Comparison of ENCODE assay signal across 33 cellular contexts in the genomic region with DNA sequence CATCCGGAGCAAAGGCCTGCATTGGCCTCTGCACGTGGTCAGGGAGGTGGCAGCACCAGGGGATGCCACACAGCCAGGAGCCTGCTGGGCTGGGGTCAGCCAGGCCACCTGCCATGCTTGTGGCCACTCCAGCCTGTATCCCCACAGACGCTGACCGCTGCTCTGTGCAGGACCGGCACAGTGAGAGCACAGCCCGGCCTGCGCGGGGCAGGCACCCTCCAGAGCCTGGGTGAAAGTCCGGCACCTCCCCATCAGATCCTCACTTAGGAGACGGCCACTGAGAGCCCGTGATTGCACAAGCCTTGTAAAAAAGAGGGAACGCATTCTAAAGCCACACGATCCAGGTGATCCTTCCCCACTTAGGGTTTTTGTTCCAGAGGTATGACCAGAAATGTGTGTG. TPM values are rescaled to one million over a fixed set of nuclear protein-coding genes. Genes with fewer than 3 reads are reported as not detected.
"Had no signal": no experiment of that assay in that cellular context is flagged by ENCODE, and none has a peak within 500 bp of the region (broad histone marks: within the 10 kb centered on the region; RNA-seq: fewer than 3 reads in every experiment).

No MANE protein-coding gene starts in this region.

- H3K4me1 Mint-ChIP-seq: activated CD4-positive, alpha-beta T cell treated with anti-CD3 and anti-CD28 coated beads for 36 hours; activated CD4-positive, alpha-beta T cell treated with anti-CD3 and anti-CD28 coated beads, Interleukin-2, amount 10 ng/mL, durations not matched to agents 24 days and 14 days; activated CD8-positive, alpha-beta memory T cell treated with anti-CD3 and anti-CD28 coated beads, Interleukin-2, amount 10 ng/mL, durations not matched to agents 7 days and 5 days; activated naive CD4-positive, alpha-beta T cell treated with anti-CD3 and anti-CD28 coated beads, Interleukin-2, amount 10 ng/mL, durations not matched to agents 7 days and 5 days; activated naive CD8-positive, alpha-beta T cell treated with anti-CD3 and anti-CD28 coated beads, Interleukin-2, amount 10 ng/mL, durations not matched to agents 7 days and 5 days had no signal

- H3K4me3 ChIP-seq: ascending aorta, breast epithelium, cardiac muscle cell, colonic mucosa, esophagus squamous epithelium had no signal

- H3K27me3 ChIP-seq: ascending aorta, breast epithelium, cardiac muscle cell, colonic mucosa, esophagus squamous epithelium had no signal

- DNase-seq: activated CD4-positive, alpha-beta memory T cell treated with anti-CD3 and anti-CD28 coated beads for 36 hours; activated CD4-positive, alpha-beta T cell treated with anti-CD3 and anti-CD28 coated beads for 36 hours; activated CD4-positive, alpha-beta T cell treated with anti-CD3 and anti-CD28 coated beads, Interleukin-2, amount 10 ng/mL, durations not matched to agents 24 days and 14 days; activated CD4-positive, CD25-positive, alpha-beta regulatory T cell; activated CD4-positive, CD25-positive, alpha-beta regulatory T cell treated with anti-CD3 and anti-CD28 coated beads, Interleukin-2, amount 50 U/mL, for 72 hours; activated CD8-positive, alpha-beta memory T cell treated with anti-CD3 and anti-CD28 coated beads, Interleukin-2, amount 10 ng/mL, durations not matched to agents 7 days and 5 days; activated CD8-positive, alpha-beta memory T cell treated with anti-CD3 and anti-CD28 coated beads, Interleukin-2, amount 50 U/mL, for 4 hours; activated CD8-positive, alpha-beta T cell treated with anti-CD3 and anti-CD28 coated beads, Interleukin-2, amount 10 ng/mL, durations not matched to agents 7 days and 5 days; activated effector memory CD4-positive, alpha-beta T cell treated with anti-CD3 and anti-CD28 coated beads, Interleukin-2, amount 50 U/mL, for 16 hours; activated naive CD4-positive, alpha-beta T cell treated with anti-CD3 and anti-CD28 coated beads, Interleukin-2, amount 10 ng/mL, durations not matched to agents 7 days and 5 days; activated naive CD8-positive, alpha-beta T cell treated with anti-CD3 and anti-CD28 coated beads, Interleukin-2, amount 10 ng/mL, durations not matched to agents 7 days and 5 days; activated T-cell treated with anti-CD3 and anti-CD28 coated beads, Interleukin-2, amount 50 U/mL, for 1 hour; activated T-cell treated with anti-CD3 and anti-CD28 coated beads, Interleukin-2, amount 50 U/mL, for 48 hours; central memory CD4-positive, alpha-beta T cell; cerebellar nuclear complex; colonic mucosa; effector CD8-positive, alpha-beta T cell; esophagus squamous epithelium; T-helper 1 cell; T-helper 17 cell; T1000 had no signal

- ATAC-seq: activated CD4-positive, alpha-beta T cell treated with anti-CD3 and anti-CD28 coated beads for 36 hours; activated CD8-positive, alpha-beta memory T cell treated with anti-CD3 and anti-CD28 coated beads, Interleukin-2, amount 10 ng/mL, durations not matched to agents 7 days and 5 days; activated CD8-positive, alpha-beta T cell treated with anti-CD3 and anti-CD28 coated beads, Interleukin-2, amount 10 ng/mL, durations not matched to agents 7 days and 5 days; activated naive CD4-positive, alpha-beta T cell treated with anti-CD3 and anti-CD28 coated beads, Interleukin-2, amount 50 U/mL, for 72 hours; T-helper 17 cell had no signal

- H3K36me3 Mint-ChIP-seq: activated CD4-positive, alpha-beta memory T cell treated with anti-CD3 and anti-CD28 coated beads for 36 hours; activated CD8-positive, alpha-beta memory T cell treated with anti-CD3 and anti-CD28 coated beads, Interleukin-2, amount 10 ng/mL, durations not matched to agents 7 days and 5 days; activated naive CD4-positive, alpha-beta T cell treated with anti-CD3 and anti-CD28 coated beads, Interleukin-2, amount 10 ng/mL, durations not matched to agents 7 days and 5 days; activated naive CD4-positive, alpha-beta T cell treated with anti-CD3 and anti-CD28 coated beads, Interleukin-2, amount 50 U/mL, for 72 hours; activated naive CD8-positive, alpha-beta T cell treated with anti-CD3 and anti-CD28 coated beads, Interleukin-2, amount 10 ng/mL, durations not matched to agents 7 days and 5 days; brain had no signal

- H3K27me3 Mint-ChIP-seq: activated CD4-positive, alpha-beta T cell treated with anti-CD3 and anti-CD28 coated beads, Interleukin-2, amount 10 ng/mL, durations not matched to agents 24 days and 14 days; activated CD8-positive, alpha-beta memory T cell treated with anti-CD3 and anti-CD28 coated beads, Interleukin-2, amount 10 ng/mL, durations not matched to agents 7 days and 5 days had no signal

- H3K4me1 ChIP-seq: breast epithelium, colonic mucosa had no signal

- H3K9me3 ChIP-seq: ascending aorta, breast epithelium, colonic mucosa, esophagus squamous epithelium had no signal

- H3K27ac Mint-ChIP-seq: activated CD4-positive, alpha-beta memory T cell treated with anti-CD3 and anti-CD28 coated beads for 36 hours; activated CD4-positive, alpha-beta T cell treated with anti-CD3 and anti-CD28 coated beads for 36 hours; activated CD4-positive, alpha-beta T cell treated with anti-CD3 and anti-CD28 coated beads, Interleukin-2, amount 10 ng/mL, durations not matched to agents 24 days and 14 days; activated CD8-positive, alpha-beta memory T cell treated with anti-CD3 and anti-CD28 coated beads, Interleukin-2, amount 10 ng/mL, durations not matched to agents 7 days and 5 days; activated CD8-positive, alpha-beta T cell treated with anti-CD3 and anti-CD28 coated beads, Interleukin-2, amount 10 ng/mL, durations not matched to agents 7 days and 5 days; activated naive CD4-positive, alpha-beta T cell treated with anti-CD3 and anti-CD28 coated beads, Interleukin-2, amount 10 ng/mL, durations not matched to agents 7 days and 5 days; activated naive CD4-positive, alpha-beta T cell treated with anti-CD3 and anti-CD28 coated beads, Interleukin-2, amount 50 U/mL, for 72 hours; activated naive CD8-positive, alpha-beta T cell treated with anti-CD3 and anti-CD28 coated beads, Interleukin-2, amount 10 ng/mL, durations not matched to agents 7 days and 5 days; activated T-helper 1 cell treated with anti-CD3 and anti-CD28 coated beads, Interleukin-12 subunit alpha, Interleukin-12 subunit beta, Interleukin-2, Interleukin-4 antibody, amounts not matched to agents 30 ng/mL and 10 ng/mL and 1 ng/mL, durations not matched to agents 14 hours and 24 hours and 36 hours; activated T-helper 2 cell treated with anti-CD3 and anti-CD28 coated beads, Interferon-gamma antibody, Interleukin-2, Interleukin-4, amounts not matched to agents 10 μg/mL and 5 μg/mL and 100 μg/mL, durations not matched to agents 14 hours and 24 hours and 36 hours; T-helper 17 cell; T-helper 2 cell treated with Interferon-gamma antibody and Interleukin-4, amounts not matched to agents 5 μg/mL and 100 μg/mL, for 36 hours had no signal

- H3K4me3 Mint-ChIP-seq: activated CD4-positive, alpha-beta memory T cell treated with anti-CD3 and anti-CD28 coated beads for 36 hours; activated CD4-positive, alpha-beta T cell treated with anti-CD3 and anti-CD28 coated beads for 36 hours; activated CD4-positive, alpha-beta T cell treated with anti-CD3 and anti-CD28 coated beads, Interleukin-2, amount 10 ng/mL, durations not matched to agents 24 days and 14 days; activated CD8-positive, alpha-beta memory T cell treated with anti-CD3 and anti-CD28 coated beads, Interleukin-2, amount 10 ng/mL, durations not matched to agents 7 days and 5 days; activated CD8-positive, alpha-beta T cell treated with anti-CD3 and anti-CD28 coated beads, Interleukin-2, amount 10 ng/mL, durations not matched to agents 7 days and 5 days; activated naive CD4-positive, alpha-beta T cell treated with anti-CD3 and anti-CD28 coated beads, Interleukin-2, amount 10 ng/mL, durations not matched to agents 7 days and 5 days; activated naive CD8-positive, alpha-beta T cell treated with anti-CD3 and anti-CD28 coated beads, Interleukin-2, amount 10 ng/mL, durations not matched to agents 7 days and 5 days; activated T-helper 1 cell treated with anti-CD3 and anti-CD28 coated beads, Interleukin-12 subunit alpha, Interleukin-12 subunit beta, Interleukin-2, Interleukin-4 antibody, amounts not matched to agents 30 ng/mL and 10 ng/mL and 1 ng/mL, durations not matched to agents 14 hours and 24 hours and 36 hours; brain; T-helper 2 cell treated with Interferon-gamma antibody and Interleukin-4, amounts not matched to agents 5 μg/mL and 100 μg/mL, for 36 hours had no signal

- H3K27ac ChIP-seq: ascending aorta, breast epithelium, cardiac muscle cell, colonic mucosa, epithelial cell of prostate, esophagus squamous epithelium had no signal

- H3K36me3 ChIP-seq: ascending aorta, breast epithelium, cardiac muscle cell, colonic mucosa had no signal

- H3K9me3 Mint-ChIP-seq: activated CD4-positive, alpha-beta memory T cell treated with anti-CD3 and anti-CD28 coated beads for 36 hours; activated CD4-positive, alpha-beta T cell treated with anti-CD3 and anti-CD28 coated beads, Interleukin-2, amount 10 ng/mL, durations not matched to agents 24 days and 14 days; activated naive CD4-positive, alpha-beta T cell treated with anti-CD3 and anti-CD28 coated beads, Interleukin-2, amount 10 ng/mL, durations not matched to agents 7 days and 5 days; activated naive CD4-positive, alpha-beta T cell treated with anti-CD3 and anti-CD28 coated beads, Interleukin-2, amount 50 U/mL, for 72 hours; activated naive CD8-positive, alpha-beta T cell treated with anti-CD3 and anti-CD28 coated beads, Interleukin-2, amount 10 ng/mL, durations not matched to agents 7 days and 5 days; activated T-helper 1 cell treated with anti-CD3 and anti-CD28 coated beads, Interleukin-12 subunit alpha, Interleukin-12 subunit beta, Interleukin-2, Interleukin-4 antibody, amounts not matched to agents 30 ng/mL and 10 ng/mL and 1 ng/mL, durations not matched to agents 14 hours and 24 hours and 36 hours; activated T-helper 2 cell treated with anti-CD3 and anti-CD28 coated beads, Interferon-gamma antibody, Interleukin-2, Interleukin-4, amounts not matched to agents 10 μg/mL and 5 μg/mL and 100 μg/mL, durations not matched to agents 14 hours and 24 hours and 36 hours; T-helper 2 cell treated with Interferon-gamma antibody and Interleukin-4, amounts not matched to agents 5 μg/mL and 100 μg/mL, for 36 hours had no signal

RNA-seq across cellular contexts. Expression of a gene that starts 42.2 kb away (rescaled TPM):
- total RNA-seq: activated CD4-positive, alpha-beta memory T cell treated with anti-CD3 and anti-CD28 coated beads for 36 hours; activated CD4-positive, alpha-beta T cell treated with anti-CD3 and anti-CD28 coated beads for 36 hours; activated CD4-positive, alpha-beta T cell treated with anti-CD3 and anti-CD28 coated beads, Interleukin-2, amount 10 ng/mL, durations not matched to agents 24 days and 14 days; activated CD8-positive, alpha-beta memory T cell treated with anti-CD3 and anti-CD28 coated beads for 36 hours; activated CD8-positive, alpha-beta memory T cell treated with anti-CD3 and anti-CD28 coated beads, Interleukin-2, amount 10 ng/mL, durations not matched to agents 7 days and 5 days; activated CD8-positive, alpha-beta T cell treated with anti-CD3 and anti-CD28 coated beads, Interleukin-2, amount 10 ng/mL, durations not matched to agents 7 days and 5 days; activated naive CD4-positive, alpha-beta T cell treated with anti-CD3 and anti-CD28 coated beads, Interleukin-2, amount 50 U/mL, for 72 hours; activated naive CD8-positive, alpha-beta T cell treated with anti-CD3 and anti-CD28 coated beads, Interleukin-2, amount 10 ng/mL, durations not matched to agents 7 days and 5 days; activated T-helper 1 cell treated with anti-CD3 and anti-CD28 coated beads, Interleukin-12 subunit alpha, Interleukin-12 subunit beta, Interleukin-2, Interleukin-4 antibody, amounts not matched to agents 30 ng/mL and 10 ng/mL and 1 ng/mL, durations not matched to agents 14 hours and 24 hours and 36 hours; activated T-helper 2 cell treated with anti-CD3 and anti-CD28 coated beads, Interferon-gamma antibody, Interleukin-2, Interleukin-4, amounts not matched to agents 10 μg/mL and 5 μg/mL and 100 μg/mL, durations not matched to agents 14 hours and 24 hours and 36 hours; cardiac muscle cell; dermis microvascular lymphatic vessel endothelial cell; frontal cortex; T-helper 17 cell had no signal
- polyA plus RNA-seq: cardiac muscle cell had no signal
